21 cellular contexts compared by ENCODE assay signal in the genomic region with DNA sequence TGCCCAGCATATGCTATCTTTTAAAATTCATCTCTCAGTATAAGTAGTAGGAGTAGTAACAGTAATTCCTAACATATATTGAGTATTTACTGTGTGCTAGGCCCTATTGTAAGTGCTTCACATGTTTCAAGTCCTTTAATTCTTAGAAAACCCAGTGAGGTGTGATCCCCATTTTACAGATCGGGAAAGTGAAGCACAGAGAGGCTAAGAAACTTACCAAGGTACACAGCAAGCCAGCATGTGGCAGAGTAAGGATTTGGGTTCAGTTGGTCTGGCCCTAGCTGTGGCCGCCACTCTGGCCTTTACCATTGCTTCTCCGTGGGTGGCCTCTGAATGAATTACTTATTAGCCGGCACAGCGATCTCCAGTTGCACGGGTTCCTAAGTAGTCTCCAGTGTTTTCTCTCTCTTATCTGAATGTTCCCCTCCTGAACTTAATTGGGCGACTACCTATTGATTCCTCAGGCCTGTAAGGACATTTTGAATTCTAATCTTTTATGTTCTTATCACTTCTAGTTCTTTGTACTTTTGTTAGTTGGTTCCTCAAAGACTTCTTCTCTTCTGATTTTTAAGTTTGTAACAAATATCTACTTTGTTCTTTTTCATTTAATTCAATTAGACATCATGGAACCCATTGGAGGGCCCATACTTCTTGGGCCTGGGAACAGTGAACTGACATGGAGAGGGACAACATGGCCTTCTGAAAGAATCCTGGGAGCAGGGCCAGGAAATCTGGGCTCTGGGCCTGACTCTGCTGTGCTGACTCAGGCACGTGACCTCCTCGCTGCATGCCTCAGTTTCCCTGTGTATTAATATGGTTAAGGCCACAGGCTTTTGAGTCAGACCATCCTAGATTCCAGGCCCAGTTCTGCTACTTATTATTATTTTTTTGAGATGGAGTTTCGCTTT. TPM values are rescaled to one million over a fixed set of nuclear protein-coding genes. Genes with fewer than 3 reads are reported as not detected.
DNase-seq lines count a peak whose midpoint lies in the region; ATAC-seq and TF ChIP-seq lines count a peak whose summit lies in the region.
"Had no signal": no experiment of that assay in that cellular context is flagged by ENCODE, and none has a peak within 500 bp of the region (broad histone marks: within the 10 kb centered on the region; RNA-seq: fewer than 3 reads in every experiment).

No MANE protein-coding gene starts in this region.

- H3K27ac ChIP-seq in CD8-positive, alpha-beta memory T cell (ENCODE audit: low read depth, low read length), result peak overlapping the region; percentile 16
- H3K27ac ChIP-seq in body of pancreas (peak overlapping the region in 3 of 4 donors; percentile 37 to 60 (median 45)), tibial nerve (peak overlapping the region in 2 of 4 donors; percentile 67 to 73)
- H3K27ac ChIP-seq: BLaER1 treated with 17β-estradiol and CSF1 and Interleukin-3, amounts not matched to agents 10 nM and 100 nM had no signal

- TF ChIP-seq POLR2A in body of pancreas (IDR thresholded peaks at IDR 0.05) (no peak), tibial nerve (IDR thresholded peaks at IDR 0.05) (no peak)

- no peaks in the 10 kb centered on the region for H3K27me3 Mint-ChIP-seq in CD8-positive, alpha-beta memory T cell
- H3K27me3 Mint-ChIP-seq: CD4-positive, alpha-beta memory T cell had no signal

- POLR2A ChIA-PET in CD8-positive, alpha-beta memory T cell (lab: Charles Lee), result no interaction called here

- no peak overlapping the region for H3K4me3 Mint-ChIP-seq in CD8-positive, alpha-beta memory T cell
- H3K4me3 Mint-ChIP-seq: CD4-positive, alpha-beta memory T cell; HFFc6 had no signal

- TF ChIP-seq CTCF in body of pancreas (IDR thresholded peaks at IDR 0.05) (no peak), tibial nerve (IDR thresholded peaks at IDR 0.05) (no peak)

- H3K27ac Mint-ChIP-seq in CD8-positive, alpha-beta memory T cell, result peak overlapping the region in 1 of 8 donors; percentile 16
- H3K27ac Mint-ChIP-seq: HFFc6 had no signal

- H3K36me3 ChIP-seq in CD8-positive, alpha-beta memory T cell (ENCODE audit: insufficient read depth, low read length), result no peaks in the 10 kb centered on the region
- H3K36me3 ChIP-seq in body of pancreas (replicated peaks in 1 of 2; ENCODE audit: insufficient read depth in 1 of 2, low read depth in 2 of 2) (no peaks in the 10 kb centered on the region), tibial nerve (peaks cover 0 to 43% (median 0%) of the 10 kb centered on the region in 3 donors)

- CTCF ChIA-PET in CD8-positive, alpha-beta memory T cell (lab: Charles Lee), result interaction anchor here (1.0 to 1.1 kb wide), 3 partner anchors 11 to 164 kb away, joined by 3 to 4 read pairs (median 3); no protein-coding TSS in a partner anchor

- no peak for TF ChIP-seq EP300 in tibial nerve (IDR thresholded peaks at IDR 0.05)

- H3K36me3 Mint-ChIP-seq in CD8-positive, alpha-beta memory T cell, result peaks cover 0 to 4% (median 0%) of the 10 kb centered on the region in 3 donors

- ATAC-seq in body of pancreas, result peak; percentile 28
- ATAC-seq: Panc1 had no signal

- no peak overlapping the region for H3K4me3 ChIP-seq in CD8-positive, alpha-beta memory T cell (ENCODE audit: low read length)
- H3K4me3 ChIP-seq in body of pancreas (no peak overlapping the region), tibial nerve (no peak overlapping the region)
- H3K4me3 ChIP-seq: BLaER1 treated with 17β-estradiol and CSF1 and Interleukin-3, amounts not matched to agents 10 nM and 100 nM had no signal

- peaks cover 4% of the 10 kb centered on the region for H3K4me1 ChIP-seq in CD8-positive, alpha-beta memory T cell (ENCODE audit: insufficient read depth, low read length)
- H3K4me1 ChIP-seq in body of pancreas, result peaks cover 47% of the 10 kb centered on the region
- H3K4me1 ChIP-seq in tibial nerve, result peaks cover 0 to 53% (median 24%) of the 10 kb centered on the region in 4 donors

- DNase-seq in CD8-positive, alpha-beta memory T cell, result no peak
- DNase-seq in body of pancreas (peak in 1 of 4 donors; percentile 41), midbrain (lab: John Stamatoyannopoulos, UW) (peak; percentile 14), renal cortical epithelial cell (ENCODE audit: low read depth) (peak; percentile 41), tibial nerve (ENCODE audit: low spot score in 2 of 2) (no peak)
- DNase-seq in NK-92 treated with Interleukin-12 subunit alpha and Interleukin-12 subunit beta, amount 100 ng/mL, for 24 hours (lab: John Stamatoyannopoulos, UW), result no peak
- no peak for DNase-seq in activated naive CD4-positive, alpha-beta T cell treated with Interleukin-2 at 50 U/mL for 16 hours
- DNase-seq: CD4-positive, alpha-beta memory T cell; DMS153; HFFc6; KBM-7; MM.1S; NCI-H1048; NCI-H1436; NCI-H1930; NCI-H2227 treated with DMSO at 0.1 percent for 48 hours; NCI-H510A treated with DMSO at 0.1 percent for 48 hours; NCI-H748 treated with DMSO at 0.1 percent for 48 hours had no signal

- no peaks in the 10 kb centered on the region for H3K27me3 ChIP-seq in CD8-positive, alpha-beta memory T cell (ENCODE audit: insufficient read depth, low read length, poor library complexity, severe bottlenecking)
- no peaks in the 10 kb centered on the region for H3K27me3 ChIP-seq in body of pancreas
- H3K27me3 ChIP-seq in tibial nerve, result no peaks in the 10 kb centered on the region
- H3K27me3 ChIP-seq: BLaER1 treated with 17β-estradiol and CSF1 and Interleukin-3, amounts not matched to agents 10 nM and 100 nM had no signal

- WGBS in body of pancreas, 2 donors, result 59 to 63% methylated on average over 10 of the region's 10 CpGs
- WGBS in tibial nerve, 2 donors, result 56 to 65% methylated on average over 10 of the region's 10 CpGs

- H3K9me3 ChIP-seq in CD8-positive, alpha-beta memory T cell (ENCODE audit: low read length), result no peaks in the 10 kb centered on the region
- H3K9me3 ChIP-seq in body of pancreas (no peaks in the 10 kb centered on the region), tibial nerve (no peaks in the 10 kb centered on the region)
- H3K9me3 ChIP-seq: BLaER1 treated with 17β-estradiol and CSF1 and Interleukin-3, amounts not matched to agents 10 nM and 100 nM had no signal

- H3K9me3 Mint-ChIP-seq in CD8-positive, alpha-beta memory T cell, result no peaks in the 10 kb centered on the region
- H3K9me3 Mint-ChIP-seq: CD4-positive, alpha-beta memory T cell; HFFc6 had no signal

- H3K4me1 Mint-ChIP-seq in CD8-positive, alpha-beta memory T cell, result peaks cover 0 to 6% (median 0%) of the 10 kb centered on the region in 3 donors

- intact Hi-C loops in body of pancreas (cut with DNase I), result no loop called here

RNA-seq across cellular contexts. Expression of a gene that starts 11.6 kb away (rescaled TPM):
- total RNA-seq in CD8-positive, alpha-beta memory T cell, result 1 to 10 TPM; 6.3 to 7.3 TPM
- 0.54 TPM for polyA plus RNA-seq in CD8-positive, alpha-beta memory T cell
- total RNA-seq in body of pancreas (10 to 100 TPM in 1 of 2 donors, 1 to 10 TPM in 1; 7.5 to 12.2 TPM), renal cortical epithelial cell (1.7 and 3.5 TPM in 2 replicates), tibial nerve (10 to 100 TPM; 51.3 to 86.3 (median 54.9) TPM)

RNA-seq across cellular contexts. Expression of a gene that starts 11.7 kb away (rescaled TPM):
- 100 to 1,000 TPM; 147 TPM for total RNA-seq in CD8-positive, alpha-beta memory T cell
- polyA plus RNA-seq in CD8-positive, alpha-beta memory T cell, result 52.1 TPM
- total RNA-seq in body of pancreas (100 to 1,000 TPM in 1 of 2 donors, 10 to 100 TPM in 1; 32.4 to 137 TPM), renal cortical epithelial cell (97.3 and 161 TPM in 2 replicates), tibial nerve (100 to 1,000 TPM in 1 of 4 donors, 10 to 100 TPM in 3; 65.1 to 181 (median 95.3) TPM)

RNA-seq across cellular contexts. Expression of a gene that starts 12.4 kb away (rescaled TPM):
- 1 to 10 TPM; 2.2 to 2.4 TPM for total RNA-seq in CD8-positive, alpha-beta memory T cell
- polyA plus RNA-seq in CD8-positive, alpha-beta memory T cell, result 2.2 TPM
- total RNA-seq in body of pancreas (10 to 100 TPM; 11.5 to 13.5 TPM), renal cortical epithelial cell (16.8 and 24.2 TPM in 2 replicates), tibial nerve (10 to 100 TPM; 35.0 to 45.3 (median 39.6) TPM)

RNA-seq across cellular contexts. Expression of a gene that starts 28.2 kb away (rescaled TPM):
- not detected for total RNA-seq in CD8-positive, alpha-beta memory T cell
- not detected for polyA plus RNA-seq in CD8-positive, alpha-beta memory T cell
- total RNA-seq in body of pancreas (not detected), renal cortical epithelial cell (0.35 and 0.69 TPM in 2 replicates), tibial nerve (under 1 TPM in 3 of 4 donors, not detected in 1; 0.20 to 0.84 (median 0.44) TPM)
- total RNA-seq: CD4-positive, alpha-beta memory T cell; Daoy; HFFc6 had no signal
- polyA plus RNA-seq: CD4-positive, alpha-beta memory T cell had no signal

RNA-seq across cellular contexts. Expression of a gene that starts 30.0 kb away (rescaled TPM):
- total RNA-seq in CD8-positive, alpha-beta memory T cell, result under 1 TPM in 1 of 2 experiments, not detected in 1; 0.04 TPM
- not detected for polyA plus RNA-seq in CD8-positive, alpha-beta memory T cell
- 10 to 100 TPM; 47.2 to 50.4 TPM for total RNA-seq in body of pancreas
- total RNA-seq in renal cortical epithelial cell, result 3.0 and 23.9 TPM in 2 replicates
- total RNA-seq in tibial nerve, result 10 to 100 TPM; 29.1 to 44.6 (median 34.3) TPM
- total RNA-seq: CD4-positive, alpha-beta memory T cell had no signal
- polyA plus RNA-seq: CD4-positive, alpha-beta memory T cell had no signal

Comparison
In these comparisons a context has a peak if more than half of its experiments do, and no peak if none do; other contexts are left out.
1. DNase-seq: peak in midbrain (single experiment) and renal cortical epithelial cell (single experiment); none in CD8-positive, alpha-beta memory T cell (0 of 5), NK-92 treated with Interleukin-12 subunit alpha and Interleukin-12 subunit beta, amount 100 ng/mL, for 24 hours (single experiment), activated naive CD4-positive, alpha-beta T cell treated with Interleukin-2 at 50 U/mL for 16 hours (single experiment) and tibial nerve (0 of 2).